18 cellular contexts compared by ENCODE assay signal in the genomic region with DNA sequence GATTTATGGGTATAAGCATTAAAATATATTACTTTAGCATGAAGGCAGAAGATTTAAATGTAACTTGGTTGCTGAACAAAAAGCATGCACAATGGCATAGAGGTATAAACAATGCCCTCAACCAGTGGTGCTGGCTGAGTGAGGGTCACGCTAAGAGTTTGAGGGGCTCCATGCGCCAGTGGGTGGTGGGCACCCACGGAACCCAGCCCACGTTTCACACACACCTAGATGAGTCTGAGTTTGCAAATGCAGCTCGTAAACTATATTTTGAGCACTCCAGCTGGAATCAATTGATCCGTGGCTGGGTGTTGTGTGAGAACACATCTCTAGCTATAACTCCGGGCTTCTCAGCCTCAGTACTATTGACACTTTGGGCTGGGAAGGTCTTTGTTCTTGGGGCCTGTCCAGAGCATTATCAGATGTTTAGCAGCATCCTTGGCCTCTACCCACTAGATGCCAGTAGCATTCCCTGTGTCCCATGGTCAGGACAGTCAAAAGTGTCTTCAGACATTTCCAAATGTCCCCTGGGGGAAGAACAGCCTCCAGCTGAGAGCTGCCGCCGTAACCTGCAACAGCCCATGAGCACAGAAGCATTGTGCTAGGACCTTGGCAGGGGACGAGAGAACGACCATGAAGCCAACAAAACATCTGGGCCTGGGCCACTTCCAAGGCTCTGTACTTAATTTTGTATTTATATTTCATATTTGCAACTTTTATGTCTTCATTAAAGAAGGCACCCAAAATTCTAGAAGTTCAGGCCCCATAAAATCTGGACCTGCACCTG.
"Had no signal": no experiment of that assay in that cellular context is flagged by ENCODE, and none has a peak within 500 bp of the region (broad histone marks: within the 10 kb centered on the region; RNA-seq: fewer than 3 reads in every experiment).

No MANE protein-coding gene starts in this region.

- ATAC-seq: foreskin keratinocyte; gastroesophageal sphincter; heart right ventricle; left colon; left ventricle myocardium superior; lower lobe of right lung; natural killer cell; pancreas; right lobe of liver; stimulated activated effector memory CD8-positive, alpha-beta T cell treated with anti-CD3 and anti-CD28 coated beads, Interleukin-12 subunit alpha, Interleukin-12 subunit beta, amount 100 ng/mL, for 72 hours; stimulated activated naive CD8-positive, alpha-beta T cell treated with anti-CD3 and anti-CD28 coated beads, Interleukin-15, Interleukin-2, amounts not matched to agents 100 U/mL and 50 U/mL, for 24 hours had no signal

- DNase-seq: cerebellar nuclear complex; effector CD8-positive, alpha-beta T cell; foreskin keratinocyte; glutamatergic neuron; heart right ventricle; hippocampal formation; kidney glomerular epithelial cell; left colon; left ventricle myocardium superior; lower lobe of right lung; natural killer cell; pancreas; right lobe of liver; stimulated activated CD4-positive, alpha-beta T cell treated with anti-CD3 and anti-CD28 coated beads, Interleukin-2, amount 100 ng/mL, for 24 hours; stimulated activated CD4-positive, alpha-beta T cell treated with anti-CD3 and anti-CD28 coated beads, Interleukin-4, amount 100 ng/mL, for 24 hours; stimulated activated naive CD8-positive, alpha-beta T cell treated with anti-CD3 and anti-CD28 coated beads, Interleukin-15, Interleukin-2, amounts not matched to agents 100 U/mL and 50 U/mL, for 24 hours had no signal
